Comparison of ENCODE assay signal across 12 cellular contexts in genomic region chr10:5534880-5535856, GRCh38. TPM values are rescaled to one million over a fixed set of nuclear protein-coding genes. Genes with fewer than 3 reads are reported as not detected.
DNase-seq lines count a peak whose midpoint lies in the region; ATAC-seq and TF ChIP-seq lines count a peak whose summit lies in the region.
"Had no signal": no experiment of that assay in that cellular context is flagged by ENCODE, and none has a peak within 500 bp of the region (broad histone marks: within the 10 kb centered on the region; RNA-seq: fewer than 3 reads in every experiment).

No MANE protein-coding gene starts in this region.

- no peak for ATAC-seq in HG02588 (IDR thresholded peaks at IDR 0.05; ENCODE audit: unreplicated experiment)

- H3K4me1 ChIP-seq in neural progenitor cell: no peaks in the 10 kb centered on the region

- TF ChIP-seq CTCF in AG09319 (IDR thresholded peaks at IDR 0.05; ENCODE audit: low read depth, low read length): no peak
- TF ChIP-seq CTCF in nephron (IDR thresholded peaks at IDR 0.05; ENCODE audit: unreplicated experiment in 3 of 3): no peak
- TF ChIP-seq CTCF in neural progenitor cell (IDR thresholded peaks at IDR 0.05): no peak

- peaks cover 60% of the 10 kb centered on the region for H3K4me1 Mint-ChIP-seq in nephron
- peaks cover 21% of the 10 kb centered on the region for H3K4me1 Mint-ChIP-seq in neural progenitor cell

- peak overlapping the region in 1 of 3 experiments; percentile 8 for H3K4me3 Mint-ChIP-seq in nephron
- no peak overlapping the region for H3K4me3 Mint-ChIP-seq in neural progenitor cell
- H3K4me3 Mint-ChIP-seq: IgD-negative memory B cell had no signal

- no peaks in the 10 kb centered on the region for H3K9me3 ChIP-seq in neural progenitor cell (ENCODE audit: low read depth)

- no peaks in the 10 kb centered on the region for H3K36me3 Mint-ChIP-seq in nephron (ENCODE audit: low read depth)
- H3K36me3 Mint-ChIP-seq in neural progenitor cell: no peaks in the 10 kb centered on the region
- H3K36me3 Mint-ChIP-seq: IgD-negative memory B cell had no signal

- H3K9ac ChIP-seq in neural progenitor cell: no peak overlapping the region
- H3K9ac ChIP-seq: BLaER1 treated with 17β-estradiol and CSF1 and Interleukin-3, amounts not matched to agents 10 nM and 100 nM had no signal

- H3K27me3 Mint-ChIP-seq in nephron (ENCODE audit: low read depth): peaks cover 3% of the 10 kb centered on the region
- peaks cover 6% of the 10 kb centered on the region for H3K27me3 Mint-ChIP-seq in neural progenitor cell (ENCODE audit: insufficient read depth, low read depth)

- H3K4me2 ChIP-seq in neural progenitor cell: no peak overlapping the region
- H3K4me2 ChIP-seq: BLaER1 treated with 17β-estradiol and CSF1 and Interleukin-3, amounts not matched to agents 10 nM and 100 nM had no signal

- H3K79me2 ChIP-seq in neural progenitor cell (ENCODE audit: low read depth): no peaks in the 10 kb centered on the region

- peak overlapping the region; percentile 46 to 71 (median 56) for H3K27ac Mint-ChIP-seq in nephron
- H3K27ac Mint-ChIP-seq in neural progenitor cell: no peak overlapping the region
- H3K27ac Mint-ChIP-seq: IgD-negative memory B cell had no signal

- H3F3A ChIP-seq in neural progenitor cell (ENCODE audit: low read depth): no peaks in the 10 kb centered on the region

- H3K36me3 ChIP-seq in neural progenitor cell: no peaks in the 10 kb centered on the region
- H3K36me3 ChIP-seq: BLaER1 treated with 17β-estradiol and CSF1 and Interleukin-3, amounts not matched to agents 10 nM and 100 nM had no signal

- no peak overlapping the region for H3K4me3 ChIP-seq in neural progenitor cell
- H3K4me3 ChIP-seq: BLaER1 treated with 17β-estradiol and CSF1 and Interleukin-3, amounts not matched to agents 10 nM and 100 nM had no signal

- no peak overlapping the region for H3K27ac ChIP-seq in neural progenitor cell
- H3K27ac ChIP-seq: BLaER1 treated with 17β-estradiol and CSF1 and Interleukin-3, amounts not matched to agents 10 nM and 100 nM had no signal

- peak; percentile 86 for DNase-seq in AG09319 (ENCODE audit: extremely low read depth, low read depth)
- DNase-seq in NOMO-1 (lab: John Stamatoyannopoulos, UW; ENCODE audit: unreplicated experiment in 2 of 2): peak; percentile 66 to 72
- DNase-seq in epidermal melanocyte (ENCODE audit: insufficient read length, low spot score): peak; percentile 70
- DNase-seq in neural progenitor cell (ENCODE audit: low spot score): no peak
- no peak for DNase-seq in kidney glomerular epithelial cell (lab: John Stamatoyannopoulos, UW)
- DNase-seq in NAMALWA (ENCODE audit: low spot score): no peak

- H2AFZ ChIP-seq in neural progenitor cell (replicated peaks): no peak overlapping the region

- H4K20me1 ChIP-seq in neural progenitor cell (ENCODE audit: low read depth): no peaks in the 10 kb centered on the region
- H4K20me1 ChIP-seq: BLaER1 treated with 17β-estradiol and CSF1 and Interleukin-3, amounts not matched to agents 10 nM and 100 nM had no signal

- H3K27me3 ChIP-seq in neural progenitor cell: no peaks in the 10 kb centered on the region
- H3K27me3 ChIP-seq: BLaER1 treated with 17β-estradiol and CSF1 and Interleukin-3, amounts not matched to agents 10 nM and 100 nM had no signal

- H3K9me3 Mint-ChIP-seq in nephron (peaks cover 6% of the 10 kb centered on the region), neural progenitor cell (peaks cover 20% of the 10 kb centered on the region)

RNA-seq across cellular contexts. Expression of gene CALML3, which starts 10.4 kb away (rescaled TPM):
- not detected in 2 replicates for total RNA-seq in neural progenitor cell (ENCODE audit: low replicate concordance)
- total RNA-seq: T-helper 2 cell treated with Interferon-gamma antibody and Interleukin-4, amounts not matched to agents 100 ng/mL and 5 ng/mL, for 36 hours had no signal

RNA-seq across cellular contexts. Expression of gene CALML5, which starts 35.8 kb away (rescaled TPM):
- total RNA-seq in neural progenitor cell (ENCODE audit: low replicate concordance): not detected in 2 replicates
- total RNA-seq: cerebellum; T-helper 2 cell treated with Interferon-gamma antibody and Interleukin-4, amounts not matched to agents 100 ng/mL and 5 ng/mL, for 36 hours had no signal

Comparison
In these comparisons a context has a peak if more than half of its experiments do, and no peak if none do; other contexts are left out.
1. DNase-seq: peak in AG09319 (single experiment), NOMO-1 (2 of 2) and epidermal melanocyte (single experiment); none in neural progenitor cell (single experiment), kidney glomerular epithelial cell (single experiment) and NAMALWA (single experiment).